In the genomic region with DNA sequence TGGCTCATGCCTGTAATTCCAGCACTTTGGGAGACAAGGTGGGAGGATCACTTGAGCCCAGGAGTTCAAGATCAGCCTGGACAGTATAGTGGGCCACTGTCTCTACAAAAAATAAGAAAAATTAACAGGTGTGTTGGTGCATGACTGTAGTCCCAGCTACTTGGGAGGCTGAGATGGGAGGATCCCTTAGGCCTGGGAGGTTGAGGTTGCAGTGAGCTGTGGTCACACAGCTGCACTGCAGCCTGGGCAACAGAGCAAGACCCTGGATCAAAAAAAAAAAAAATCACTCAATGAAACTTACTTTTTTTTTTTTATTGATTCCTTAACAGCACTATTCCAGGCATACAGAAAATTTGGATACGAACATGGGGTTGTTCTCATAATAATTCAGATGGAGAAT, we compare ENCODE assay signal across 34 cellular contexts.
"Had no signal": no experiment of that assay in that cellular context is flagged by ENCODE, and none has a peak within 500 bp of the region (broad histone marks: within the 10 kb centered on the region; RNA-seq: fewer than 3 reads in every experiment).

No MANE protein-coding gene starts in this region.

- H3K9me3 ChIP-seq: MG63 had no signal

- H3K27me3 ChIP-seq: MG63 had no signal

- DNase-seq: Karpas-422, Kasumi-1, MG63, MM.1S, MV-4-11, NCI-H1048, NCI-H1092, NCI-H1092 treated with DMSO at 0.1 percent for 48 hours, NCI-H1105, NCI-H1105 treated with DMSO at 0.1 percent for 48 hours, NCI-H1417, NCI-H1417 treated with DMSO at 0.1 percent for 48 hours, NCI-H1436, NCI-H1436 treated with DMSO at 0.1 percent for 48 hours, NCI-H146, NCI-H1694, NCI-H1694 treated with DMSO at 0.1 percent for 48 hours, NCI-H187, NCI-H187 treated with DMSO at 0.1 percent for 48 hours, NCI-H1930, NCI-H2029, NCI-H2029 treated with DMSO at 0.1 percent for 48 hours, NCI-H2081, NCI-H2081 treated with DMSO at 0.1 percent for 48 hours, NCI-H2107, NCI-H2171, NCI-H2171 treated with DMSO at 0.1 percent for 48 hours, NCI-H2227 treated with DMSO at 0.1 percent for 48 hours, NCI-H226, NCI-H345, NCI-H446, NCI-H446 treated with DMSO at 0.1 percent for 48 hours, NCI-H510A, NCI-H510A treated with DMSO at 0.1 percent for 48 hours had no signal

- H3K4me3 ChIP-seq: MG63 had no signal
